16 cellular contexts compared by ENCODE assay signal in the genomic region with DNA sequence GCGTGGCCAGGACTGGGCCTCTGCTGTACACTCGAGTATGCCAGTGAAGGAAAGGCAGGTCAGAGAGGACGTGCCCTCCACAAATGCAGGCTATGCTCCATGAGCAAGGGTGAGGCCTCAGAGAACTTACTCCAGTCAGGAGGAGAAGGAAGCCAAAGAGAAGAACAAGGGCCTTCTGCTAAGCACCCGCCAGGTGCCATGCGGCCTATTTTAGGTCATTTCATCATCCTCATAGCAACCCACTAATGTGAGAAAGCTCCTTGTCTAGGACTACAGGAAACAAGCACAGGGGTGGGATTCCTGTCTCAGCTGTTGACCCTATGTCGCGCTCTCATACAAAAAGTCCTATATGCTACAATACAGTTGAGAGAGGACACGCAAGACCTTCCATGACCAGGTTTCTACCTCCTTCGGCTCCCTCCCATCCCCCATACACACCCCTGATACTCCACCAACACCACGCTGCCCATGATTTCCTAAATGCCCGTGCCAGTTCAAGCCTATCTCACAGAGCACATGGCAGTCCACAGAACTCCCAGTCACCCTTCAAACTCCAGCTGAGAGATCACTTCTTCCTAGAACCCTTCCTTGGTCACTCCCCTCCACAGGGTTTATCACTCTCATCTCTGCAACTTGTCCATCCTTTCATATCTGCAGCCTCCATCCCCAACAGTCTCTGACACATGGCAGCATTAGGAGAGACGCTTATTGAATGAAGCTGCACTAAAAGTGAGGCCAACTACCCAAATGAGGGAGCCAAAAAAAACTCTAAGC. TPM values are rescaled to one million over a fixed set of nuclear protein-coding genes. Genes with fewer than 3 reads are reported as not detected.
A peak's percentile ranks its signal among the peaks of the same experiment; 100 is the strongest.
DNase-seq lines count a peak whose midpoint lies in the region; ATAC-seq, FAIRE-seq and TF ChIP-seq lines count a peak whose summit lies in the region.
"Had no signal": no experiment of that assay in that cellular context is flagged by ENCODE, and none has a peak within 500 bp of the region (broad histone marks: within the 10 kb centered on the region; RNA-seq: fewer than 3 reads in every experiment).

No MANE protein-coding gene starts in this region.

- intact Hi-C loops in heart left ventricle (cut with DNase I) (loop anchor here in 2 of 10 donors (5.0 to 10.0 kb wide), 2 partner anchors 256 to 264 kb away; no protein-coding TSS in a partner anchor), left cardiac atrium (cut with DNase I) (no loop called here)

- POLR2A ChIA-PET in H1 (lab: Charles Lee; ENCODE audit: partially characterized antibody) = interaction anchor here (1.0 kb wide), 2 partner anchors 11 to 23 kb away, joined by 3 to 4 read pairs; no protein-coding TSS in a partner anchor

- no peak overlapping the region for H3K4me2 ChIP-seq in H1 (ENCODE audit: insufficient read depth in 1 of 2, low read depth in 2 of 2, low read length in 2 of 2)

- TF ChIP-seq POLR2A in heart left ventricle (IDR thresholded peaks at IDR 0.05) (no peak), H1 (IDR thresholded peaks at IDR 0.05; ENCODE audit: control extremely low read depth in 1 of 2, low read depth in 2 of 2, low read length in 2 of 2) (no peak), GM12892 (IDR thresholded peaks at IDR 0.05; ENCODE audit: low read depth, low read length) (no peak)

- no peak for TF ChIP-seq RAD21 in H1 (IDR thresholded peaks at IDR 0.05 in 1 of 2, conservative IDR thresholded peaks at IDR 0.05 in 1 of 2; ENCODE audit: low read depth in 2 of 2, low read length in 2 of 2)

- 0 out of 2 replicates have a peak overlapping the region, but pooled peaks have one; percentile 18 for H2AK5ac ChIP-seq in H1 (ENCODE audit: low read depth, low read length)

- no peak overlapping the region for H3K4me3 ChIP-seq in heart left ventricle
- no peak overlapping the region for H3K4me3 ChIP-seq in H1 (ENCODE audit: extremely low read depth in 1 of 4, insufficient read depth in 2 of 4, low read depth in 3 of 4, low read length in 4 of 4)
- H3K4me3 ChIP-seq: stomach, upper lobe of right lung had no signal

- no peak overlapping the region for H2BK15ac ChIP-seq in H1 (ENCODE audit: low read length)

- H3K27me3 ChIP-seq in heart left ventricle (no peaks in the 10 kb centered on the region), H1 (replicated peaks in 1 of 4; ENCODE audit: control insufficient read depth in 3 of 4, extremely low read depth in 1 of 4, insufficient read depth in 3 of 4, low read length in 3 of 4) (no peaks in the 10 kb centered on the region)
- H3K27me3 ChIP-seq: stomach, upper lobe of right lung had no signal

- H4K91ac ChIP-seq in H1 (replicated peaks; ENCODE audit: insufficient read length, low read length) = no peak overlapping the region

- no peak for TF ChIP-seq EP300 in H1 (IDR thresholded peaks at IDR 0.05; ENCODE audit: borderline replicate concordance in 1 of 2, low read depth in 2 of 2, low read length in 2 of 2)

- H3K4me1 ChIP-seq in heart left ventricle (peaks cover 0 to 72% (median 63%) of the 10 kb centered on the region in 12 donors), H1 (replicated peaks in 1 of 4; ENCODE audit: control insufficient read depth in 3 of 4, insufficient read depth in 4 of 4, low read length in 3 of 4) (peaks cover 3 to 16% (median 9%) of the 10 kb centered on the region in 4 experiments; a peak in 5 of 7 replicates)

- FAIRE-seq in H1 (lab: Jason Lieb, UNC) (no peak), GM12892 (lab: Jason Lieb, UNC) (no peak)
- FAIRE-seq: colon had no signal

- H3K9me3 ChIP-seq in heart left ventricle = no peaks in the 10 kb centered on the region
- no peaks in the 10 kb centered on the region for H3K9me3 ChIP-seq in H1 (ENCODE audit: insufficient read depth in 2 of 2, low read depth in 1 of 2, low read length in 1 of 2)
- H3K9me3 ChIP-seq: stomach, upper lobe of right lung had no signal

- H2BK12ac ChIP-seq in H1 (ENCODE audit: low read depth, low read length) = no peak overlapping the region

- ATAC-seq in heart left ventricle (peak in 3 of 4 donors; percentile 34 to 45 (median 39)), left cardiac atrium (no peak), HG02623 (IDR thresholded peaks at IDR 0.05; ENCODE audit: unreplicated experiment) (no peak)
- no peak for ATAC-seq in stimulated activated naive B cell treated with anti-CD40 and anti-IgM and Interleukin-4, amounts not matched to agents 10 μg/mL and 1 μg/mL and 100 μg/mL, for 72 hours (replicated peaks)

- H4K20me1 ChIP-seq in H1 (replicated peaks in 1 of 2; ENCODE audit: control insufficient read depth in 1 of 2, insufficient read depth in 2 of 2, low read length in 2 of 2) = peaks cover 5 to 11% of the 10 kb centered on the region in 2 experiments

- no peaks in the 10 kb centered on the region for H3K27me3 Mint-ChIP-seq in stimulated activated naive B cell treated with anti-CD40 and anti-IgM and Interleukin-4, amounts not matched to agents 10 μg/mL and 1 μg/mL and 100 μg/mL, for 72 hours

- H3K79me2 ChIP-seq in H1 (ENCODE audit: control insufficient read depth in 1 of 2, insufficient read depth in 2 of 2, low read length in 2 of 2) = peaks cover 8 to 81% of the 10 kb centered on the region in 2 experiments; a peak in 3 of 4 replicates

- H2BK5ac ChIP-seq in H1 (ENCODE audit: low read depth, low read length) = no peak overlapping the region

- peak overlapping the region; percentile 4 for H3K27ac Mint-ChIP-seq in stimulated activated naive B cell treated with anti-CD40 and anti-IgM and Interleukin-4, amounts not matched to agents 10 μg/mL and 1 μg/mL and 100 μg/mL, for 72 hours

- no peak overlapping the region for H3K9ac ChIP-seq in H1 (replicated peaks in 1 of 4; ENCODE audit: extremely low read depth in 1 of 4, low read depth in 3 of 4, low read length in 3 of 4)

- H2BK120ac ChIP-seq in H1 (replicated peaks; ENCODE audit: low read depth, low read length) = no peak overlapping the region

- peaks cover 10% of the 10 kb centered on the region; the same call in 1 of the 2 replicates for H3K79me1 ChIP-seq in H1 (ENCODE audit: low read depth, low read length)

- H3K23ac ChIP-seq in H1 (ENCODE audit: insufficient read length) = no peak overlapping the region

- H3K36me3 ChIP-seq in heart left ventricle = peaks cover 0 to 21% (median 9%) of the 10 kb centered on the region in 9 donors
- peaks cover 0 to 6% (median 3%) of the 10 kb centered on the region in 4 experiments; a peak in 5 of 8 replicates for H3K36me3 ChIP-seq in H1 (ENCODE audit: control insufficient read depth in 2 of 4, insufficient read depth in 4 of 4, low read length in 3 of 4)

- DNase-seq in heart left ventricle (no peak), left cardiac atrium (no peak), OCI-M1 (lab: John Stamatoyannopoulos, UW) (peak; percentile 64), H1 (ENCODE audit: low read depth in 1 of 2, low spot score in 2 of 2) (no peak), GM12892 (ENCODE audit: insufficient read length) (no peak)
- no peak for DNase-seq in stimulated activated naive B cell treated with anti-CD40 and anti-IgM and Interleukin-4, amounts not matched to agents 10 μg/mL and 1 μg/mL and 100 μg/mL, for 72 hours
- DNase-seq: activated CD4-positive, alpha-beta T cell treated with anti-CD3 and anti-CD28 coated beads, Interleukin-2, amount 50 U/mL, for 4 hours; activated naive CD4-positive, alpha-beta T cell treated with Interleukin-2 at 50 U/mL for 16 hours; H7; NCI-H2171; occipital lobe; stimulated activated CD4-positive, alpha-beta T cell treated with anti-CD3 and anti-CD28 coated beads, Interleukin-1b, Interleukin-23, amount 100 ng/mL, for 48 hours; stomach; upper lobe of right lung had no signal

- CTCF ChIA-PET in H1 (lab: Charles Lee; ENCODE audit: partially characterized antibody) = interaction anchor here (0.8 to 21.3 kb wide), 12 partner anchors 9 to 179 kb away, joined by 3 to 330 read pairs (median 8); a partner anchor contains a TSS

- H2BK20ac ChIP-seq in H1 (ENCODE audit: low read length) = no peak overlapping the region

- no peak for TF ChIP-seq CTCF in heart left ventricle (IDR thresholded peaks at IDR 0.05)
- TF ChIP-seq CTCF in H1 (IDR thresholded peaks at IDR 0.05; ENCODE audit: control extremely low read depth in 1 of 3, insufficient read depth in 1 of 3, low read depth in 1 of 3, low read length in 3 of 3) = no peak

- H3K27ac ChIP-seq in heart left ventricle = no peak overlapping the region
- H3K27ac ChIP-seq in H1 (ENCODE audit: low read depth, low read length) = no peak overlapping the region
- H3K27ac ChIP-seq: stomach, upper lobe of right lung had no signal

- WGBS in heart left ventricle, 4 donors = 74 to 87% (median 85%) methylated on average over 12 of the region's 12 CpGs
- WGBS in H1 (ENCODE audit: extremely low coverage in 1 of 2, insufficient coverage in 1 of 2, insufficient read length in 1 of 2, insufficient replicate concordance in 2 of 2, low coverage in 1 of 2, low lambda C conversion rate in 2 of 2, missing lambda C conversion rate in 1 of 2), 2 experiments = 91% methylated on average over 12 of the region's 12 CpGs; no CpG with 5 or more reads in 1 of the 2 experiments

- H3K4me1 Mint-ChIP-seq in stimulated activated naive B cell treated with anti-CD40 and anti-IgM and Interleukin-4, amounts not matched to agents 10 μg/mL and 1 μg/mL and 100 μg/mL, for 72 hours = peaks cover 19 to 46% of the 10 kb centered on the region in 2 donors

- H3K9me3 Mint-ChIP-seq in stimulated activated naive B cell treated with anti-CD40 and anti-IgM and Interleukin-4, amounts not matched to agents 10 μg/mL and 1 μg/mL and 100 μg/mL, for 72 hours = no peaks in the 10 kb centered on the region

- no peak overlapping the region for H3K14ac ChIP-seq in H1 (ENCODE audit: insufficient read length)

- no peak overlapping the region for H2AFZ ChIP-seq in H1 (ENCODE audit: low read length)

- no peak overlapping the region for H4K5ac ChIP-seq in H1 (ENCODE audit: insufficient read length, low read depth, low read length)

- H4K8ac ChIP-seq in H1 (ENCODE audit: extremely low read depth, insufficient read depth, low read length) = no peak overlapping the region

- no peaks in the 10 kb centered on the region for H3K23me2 ChIP-seq in H1 (ENCODE audit: low read depth, low read length)

- no peak overlapping the region for H3K56ac ChIP-seq in H1 (replicated peaks; ENCODE audit: insufficient read length, low read depth, low read length)

- no peak overlapping the region for H3K18ac ChIP-seq in H1 (ENCODE audit: extremely low read depth, low read length)

- no peak overlapping the region for H3K4ac ChIP-seq in H1 (replicated peaks; ENCODE audit: insufficient read length, low read depth, low read length)

- no peak overlapping the region for H3K4me3 Mint-ChIP-seq in stimulated activated naive B cell treated with anti-CD40 and anti-IgM and Interleukin-4, amounts not matched to agents 10 μg/mL and 1 μg/mL and 100 μg/mL, for 72 hours

- peaks cover 10 to 24% of the 10 kb centered on the region in 2 donors for H3K36me3 Mint-ChIP-seq in stimulated activated naive B cell treated with anti-CD40 and anti-IgM and Interleukin-4, amounts not matched to agents 10 μg/mL and 1 μg/mL and 100 μg/mL, for 72 hours

RNA-seq across cellular contexts. Expression of a gene that starts 26.8 kb away (rescaled TPM):
- total RNA-seq in heart left ventricle = 100 to 1,000 TPM; 149 to 273 (median 163) TPM
- polyA plus RNA-seq in heart left ventricle = 100 to 1,000 TPM; 250 to 281 TPM
- 100 to 1,000 TPM; 124 to 135 TPM for total RNA-seq in left cardiac atrium
- total RNA-seq in H1 (2021; fragmentation: NEBNext Ultra II Directional; extraction: Animal tissue kit (Norgen Biotek cat#: 25700)) = 219 and 222 TPM in 2 replicates
- 213 and 357 TPM in 2 replicates for polyA plus RNA-seq in H1 (2011; rRNA removed)
- 297 TPM for polyA plus RNA-seq in H1 (2011; cell fraction: cytosol; rRNA removed)
- 129 TPM for polyA plus RNA-seq in H1 (2011; cell fraction: nucleus; rRNA removed)
- polyA plus RNA-seq in H1 (2012, experiment 1 of 2) = 339 to 357 TPM (median 351 TPM) in 4 replicates
- polyA plus RNA-seq in H1 (2012, experiment 2 of 2) = 227 TPM
- 173 TPM for polyA plus RNA-seq in H1 (2013, experiment 1 of 2)
- 175 TPM for polyA plus RNA-seq in H1 (2013, experiment 2 of 2)
- polyA minus RNA-seq in H1 (2011; rRNA and poly(A)+ RNA removed) = 273 and 298 TPM in 2 replicates
- polyA minus RNA-seq in H1 (2011; cell fraction: cytosol; rRNA and poly(A)+ RNA removed) = 106 TPM
- polyA minus RNA-seq in H1 (2011; cell fraction: nucleus; rRNA and poly(A)+ RNA removed) = 89.9 TPM
- 232 TPM for polyA plus RNA-seq in GM12892 (2012; ENCODE audit: missing spikeins)

Comparison
In these comparisons a context has a peak if more than half of its experiments do, and no peak if none do; other contexts are left out.
1. ATAC-seq: peak in heart left ventricle (3 of 4); none in left cardiac atrium (0 of 2), stimulated activated naive B cell treated with anti-CD40 and anti-IgM and Interleukin-4, amounts not matched to agents 10 μg/mL and 1 μg/mL and 100 μg/mL, for 72 hours (0 of 2) and HG02623 (single experiment).